Comparison of ENCODE assay signal across 9 cellular contexts in the genomic region with DNA sequence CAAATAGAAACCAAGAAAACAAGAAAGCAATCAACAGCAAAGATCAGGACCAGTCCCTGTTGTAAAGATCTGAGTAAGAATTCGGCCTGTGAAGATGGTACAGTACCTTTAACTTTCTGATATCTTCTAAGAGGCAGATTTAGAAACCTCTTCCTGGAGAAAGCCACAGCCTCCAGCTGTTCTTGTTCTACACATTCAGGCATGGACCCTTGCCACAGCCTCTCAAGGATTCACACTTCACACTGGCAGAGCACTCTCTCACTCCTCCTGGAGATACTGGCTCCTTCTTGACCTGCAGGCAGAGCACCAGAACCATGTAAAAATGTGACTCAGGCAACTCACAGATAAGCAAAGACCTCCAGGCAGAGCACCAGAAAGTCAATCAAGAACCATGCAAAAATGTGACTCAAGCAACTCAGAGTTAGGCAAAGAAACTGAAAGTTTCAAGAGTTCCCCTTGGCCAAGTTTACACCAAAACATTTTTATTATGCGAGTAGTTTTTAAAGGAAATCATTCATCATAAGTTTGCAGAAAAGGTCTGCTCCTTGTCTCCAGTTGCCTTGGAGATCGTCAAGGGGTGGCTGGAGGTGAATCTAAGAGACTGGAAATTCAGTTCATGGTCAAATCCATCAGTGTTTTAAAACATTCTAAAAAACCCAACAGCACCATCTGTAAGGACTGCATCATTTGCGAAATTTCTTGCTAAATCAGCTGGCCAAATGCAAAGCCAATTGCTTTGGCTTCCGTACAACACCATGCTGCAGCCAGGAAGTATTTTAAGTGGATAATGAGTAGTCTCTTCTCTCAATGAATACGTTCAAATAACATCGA.
DNase-seq lines count a peak whose midpoint lies in the region; ATAC-seq and TF ChIP-seq lines count a peak whose summit lies in the region.
"Had no signal": no experiment of that assay in that cellular context is flagged by ENCODE, and none has a peak within 500 bp of the region (broad histone marks: within the 10 kb centered on the region; RNA-seq: fewer than 3 reads in every experiment).

No MANE protein-coding gene starts in this region.

- H3K4me1 ChIP-seq in right cardiac atrium (ENCODE audit: control insufficient read depth, insufficient read depth, low read length): peaks cover 8% of the 10 kb centered on the region

- DNase-seq in NCI-H2029 (lab: John Stamatoyannopoulos, UW) (peak; percentile 19), NCI-H2029 treated with DMSO at 0.1 percent for 48 hours (lab: John Stamatoyannopoulos, UW) (no peak), HCEC 1CT (peak; percentile 64), NB4 (ENCODE audit: low read depth) (peak; percentile 53), right cardiac atrium (peak; percentile 40 to 69 (median 46)), HuH-7.5 (ENCODE audit: low spot score) (no peak)
- DNase-seq in activated T-helper 1 cell treated with anti-CD3 and anti-CD28 coated beads, Interleukin-12 subunit alpha, Interleukin-12 subunit beta, Interleukin-2, Interleukin-4 antibody, amounts not matched to agents 30 ng/mL and 10 ng/mL and 1 ng/mL, durations not matched to agents 14 hours and 24 hours and 36 hours (ENCODE audit: low spot score): peak; percentile 53
- peak; percentile 23 to 33 for DNase-seq in stimulated activated CD4-positive, alpha-beta T cell treated with anti-CD3 and anti-CD28 coated beads, Interleukin-2, amount 100 ng/mL, for 48 hours

- peaks cover 10% of the 10 kb centered on the region for H3K9me3 Mint-ChIP-seq in activated T-helper 1 cell treated with anti-CD3 and anti-CD28 coated beads, Interleukin-12 subunit alpha, Interleukin-12 subunit beta, Interleukin-2, Interleukin-4 antibody, amounts not matched to agents 30 ng/mL and 10 ng/mL and 1 ng/mL, durations not matched to agents 14 hours and 24 hours and 36 hours

- H3K9me3 ChIP-seq in right cardiac atrium (ENCODE audit: control insufficient read depth, low read length): no peaks in the 10 kb centered on the region

- no peak for TF ChIP-seq CTCF in NB4 (IDR thresholded peaks at IDR 0.05; ENCODE audit: low read depth, low read length)

- TF ChIP-seq POLR2A in NB4 (IDR thresholded peaks at IDR 0.05; ENCODE audit: extremely low read depth, insufficient read length): no peak

- no peaks in the 10 kb centered on the region for H3K27me3 Mint-ChIP-seq in activated T-helper 1 cell treated with anti-CD3 and anti-CD28 coated beads, Interleukin-12 subunit alpha, Interleukin-12 subunit beta, Interleukin-2, Interleukin-4 antibody, amounts not matched to agents 30 ng/mL and 10 ng/mL and 1 ng/mL, durations not matched to agents 14 hours and 24 hours and 36 hours (ENCODE audit: insufficient read depth)

- H3K27me3 ChIP-seq in right cardiac atrium (ENCODE audit: control insufficient read depth, insufficient read depth): no peaks in the 10 kb centered on the region

- 18% methylated on average over 7 of the region's 7 CpGs for WGBS in right cardiac atrium

- H3K4me3 ChIP-seq in NB4 (ENCODE audit: low read depth, low read length): no peak overlapping the region
- no peak overlapping the region for H3K4me3 ChIP-seq in right cardiac atrium (ENCODE audit: low read length)

- peak; percentile 77 to 82 for ATAC-seq in right cardiac atrium

- peak overlapping the region; percentile 97 for H3K27ac Mint-ChIP-seq in activated T-helper 1 cell treated with anti-CD3 and anti-CD28 coated beads, Interleukin-12 subunit alpha, Interleukin-12 subunit beta, Interleukin-2, Interleukin-4 antibody, amounts not matched to agents 30 ng/mL and 10 ng/mL and 1 ng/mL, durations not matched to agents 14 hours and 24 hours and 36 hours

- H3K4me1 Mint-ChIP-seq in activated T-helper 1 cell treated with anti-CD3 and anti-CD28 coated beads, Interleukin-12 subunit alpha, Interleukin-12 subunit beta, Interleukin-2, Interleukin-4 antibody, amounts not matched to agents 30 ng/mL and 10 ng/mL and 1 ng/mL, durations not matched to agents 14 hours and 24 hours and 36 hours (ENCODE audit: low read depth): peaks cover 99% of the 10 kb centered on the region

- H3K36me3 Mint-ChIP-seq in activated T-helper 1 cell treated with anti-CD3 and anti-CD28 coated beads, Interleukin-12 subunit alpha, Interleukin-12 subunit beta, Interleukin-2, Interleukin-4 antibody, amounts not matched to agents 30 ng/mL and 10 ng/mL and 1 ng/mL, durations not matched to agents 14 hours and 24 hours and 36 hours (ENCODE audit: low read depth): peaks cover 2% of the 10 kb centered on the region

- no peak overlapping the region for H3K27ac ChIP-seq in right cardiac atrium (ENCODE audit: low read length)
- H3K27ac ChIP-seq: C4-2B had no signal

- H3K4me3 Mint-ChIP-seq in activated T-helper 1 cell treated with anti-CD3 and anti-CD28 coated beads, Interleukin-12 subunit alpha, Interleukin-12 subunit beta, Interleukin-2, Interleukin-4 antibody, amounts not matched to agents 30 ng/mL and 10 ng/mL and 1 ng/mL, durations not matched to agents 14 hours and 24 hours and 36 hours: peak overlapping the region; percentile 73

- intact Hi-C loops in activated T-helper 1 cell treated with anti-CD3 and anti-CD28 coated beads, Interleukin-12 subunit alpha, Interleukin-12 subunit beta, Interleukin-2, Interleukin-4 antibody, amounts not matched to agents 30 ng/mL and 10 ng/mL and 1 ng/mL, durations not matched to agents 14 hours and 24 hours and 36 hours (cut with micrococcal nuclease): loop anchor here (1.0 to 5.0 kb wide), 14 partner anchors 12 to 356 kb away; a partner anchor contains a TSS
- intact Hi-C loops in right cardiac atrium (cut with DNase I): no loop called here

Comparison
In these comparisons a context has a peak if more than half of its experiments do, and no peak if none do; other contexts are left out.
1. DNase-seq: peak in NCI-H2029 (single experiment), HCEC 1CT (single experiment), NB4 (single experiment), activated T-helper 1 cell treated with anti-CD3 and anti-CD28 coated beads, Interleukin-12 subunit alpha, Interleukin-12 subunit beta, Interleukin-2, Interleukin-4 antibody, amounts not matched to agents 30 ng/mL and 10 ng/mL and 1 ng/mL, durations not matched to agents 14 hours and 24 hours and 36 hours (single experiment), right cardiac atrium (3 of 3) and stimulated activated CD4-positive, alpha-beta T cell treated with anti-CD3 and anti-CD28 coated beads, Interleukin-2, amount 100 ng/mL, for 48 hours (2 of 2); none in NCI-H2029 treated with DMSO at 0.1 percent for 48 hours (single experiment) and HuH-7.5 (single experiment).